In genomic region chr3:146465713-146466465, GRCh38 we compare ENCODE assay signal across 24 cellular contexts. TPM values are rescaled to one million over a fixed set of nuclear protein-coding genes. Genes with fewer than 3 reads are reported as not detected.
"Had no signal": no experiment of that assay in that cellular context is flagged by ENCODE, and none has a peak within 500 bp of the region (broad histone marks: within the 10 kb centered on the region; RNA-seq: fewer than 3 reads in every experiment).

No MANE protein-coding gene starts in this region.

- H3K4me3 ChIP-seq: ascending aorta, cardiac muscle cell, dorsolateral prefrontal cortex, hepatocyte, left ventricle myocardium inferior, tibial nerve had no signal

- H3K4me2 ChIP-seq: hepatocyte had no signal

- H3K9me3 Mint-ChIP-seq: activated T-helper 1 cell treated with anti-CD3 and anti-CD28 coated beads, Interleukin-12 subunit alpha, Interleukin-12 subunit beta, Interleukin-2, Interleukin-4 antibody, amounts not matched to agents 30 ng/mL and 10 ng/mL and 1 ng/mL, durations not matched to agents 14 hours and 24 hours and 36 hours; memory B cell; natural killer cell treated with Interleukin-12 subunit alpha and Interleukin-12 subunit beta and Interleukin-15 and Interleukin-18, amount 100 ng/mL, for 72 hours; stimulated activated naive B cell treated with anti-CD40 and anti-IgM and Interleukin-4, amounts not matched to agents 10 μg/mL and 1 μg/mL and 100 μg/mL, for 72 hours; T-helper 2 cell treated with Interferon-gamma antibody and Interleukin-4, amounts not matched to agents 5 μg/mL and 100 μg/mL, for 36 hours had no signal

- H3K27me3 Mint-ChIP-seq: activated CD4-positive, alpha-beta T cell treated with anti-CD3 and anti-CD28 coated beads, Interleukin-2, amount 10 ng/mL, durations not matched to agents 24 days and 14 days; activated naive CD8-positive, alpha-beta T cell treated with anti-CD3 and anti-CD28 coated beads, Interleukin-2, amount 10 ng/mL, durations not matched to agents 7 days and 5 days; stimulated activated naive B cell treated with anti-CD40 and anti-IgM and Interleukin-4, amounts not matched to agents 10 μg/mL and 1 μg/mL and 100 μg/mL, for 72 hours had no signal

- H3K4me3 Mint-ChIP-seq: activated CD4-positive, alpha-beta T cell treated with anti-CD3 and anti-CD28 coated beads, Interleukin-2, amount 10 ng/mL, durations not matched to agents 24 days and 14 days; activated naive CD8-positive, alpha-beta T cell treated with anti-CD3 and anti-CD28 coated beads, Interleukin-2, amount 10 ng/mL, durations not matched to agents 7 days and 5 days; activated T-helper 1 cell treated with anti-CD3 and anti-CD28 coated beads, Interleukin-12 subunit alpha, Interleukin-12 subunit beta, Interleukin-2, Interleukin-4 antibody, amounts not matched to agents 30 ng/mL and 10 ng/mL and 1 ng/mL, durations not matched to agents 14 hours and 24 hours and 36 hours; endodermal cell; memory B cell; natural killer cell treated with Interleukin-12 subunit alpha and Interleukin-12 subunit beta and Interleukin-15 and Interleukin-18, amount 100 ng/mL, for 72 hours; stimulated activated naive B cell treated with anti-CD40 and anti-IgM and Interleukin-4, amounts not matched to agents 10 μg/mL and 1 μg/mL and 100 μg/mL, for 72 hours; T-helper 2 cell treated with Interferon-gamma antibody and Interleukin-4, amounts not matched to agents 5 μg/mL and 100 μg/mL, for 36 hours had no signal

- H3K4me1 ChIP-seq: ascending aorta had no signal

- ATAC-seq: natural killer cell treated with Interleukin-12 subunit alpha and Interleukin-12 subunit beta and Interleukin-15 and Interleukin-18, amount 100 ng/mL, for 72 hours; stimulated activated naive B cell treated with anti-CD40 and anti-IgM and Interleukin-4, amounts not matched to agents 10 μg/mL and 1 μg/mL and 100 μg/mL, for 72 hours had no signal

- H3K27me3 ChIP-seq: ascending aorta, cardiac muscle cell, hepatocyte, tibial nerve had no signal

- H3K4me1 Mint-ChIP-seq: endodermal cell had no signal

- H3K9me3 ChIP-seq: ascending aorta, left ventricle myocardium inferior, tibial nerve had no signal

- H3K27ac Mint-ChIP-seq: activated CD4-positive, alpha-beta T cell treated with anti-CD3 and anti-CD28 coated beads, Interleukin-2, amount 10 ng/mL, durations not matched to agents 24 days and 14 days; activated naive CD8-positive, alpha-beta T cell treated with anti-CD3 and anti-CD28 coated beads, Interleukin-2, amount 10 ng/mL, durations not matched to agents 7 days and 5 days; activated T-helper 1 cell treated with anti-CD3 and anti-CD28 coated beads, Interleukin-12 subunit alpha, Interleukin-12 subunit beta, Interleukin-2, Interleukin-4 antibody, amounts not matched to agents 30 ng/mL and 10 ng/mL and 1 ng/mL, durations not matched to agents 14 hours and 24 hours and 36 hours; endodermal cell; memory B cell; natural killer cell treated with Interleukin-12 subunit alpha and Interleukin-12 subunit beta and Interleukin-15 and Interleukin-18, amount 100 ng/mL, for 72 hours; stimulated activated naive B cell treated with anti-CD40 and anti-IgM and Interleukin-4, amounts not matched to agents 10 μg/mL and 1 μg/mL and 100 μg/mL, for 72 hours; T-helper 2 cell treated with Interferon-gamma antibody and Interleukin-4, amounts not matched to agents 5 μg/mL and 100 μg/mL, for 36 hours had no signal

- DNase-seq: activated CD4-positive, alpha-beta T cell treated with anti-CD3 and anti-CD28 coated beads, Interleukin-2, amount 10 ng/mL, durations not matched to agents 24 days and 14 days; activated CD4-positive, CD25-positive, alpha-beta regulatory T cell; activated naive CD8-positive, alpha-beta T cell treated with anti-CD3 and anti-CD28 coated beads, Interleukin-2, amount 10 ng/mL, durations not matched to agents 7 days and 5 days; dorsolateral prefrontal cortex; endodermal cell; left ventricle myocardium inferior; nucleus accumbens; posterior cingulate gyrus; stimulated activated CD4-positive, alpha-beta T cell treated with anti-CD3 and anti-CD28 coated beads, Interleukin-15, amount 100 ng/mL, for 24 hours; stimulated activated CD4-positive, alpha-beta T cell treated with anti-CD3 and anti-CD28 coated beads, Interleukin-4, amount 100 ng/mL, for 1 hour; stimulated activated naive B cell treated with anti-CD40 and anti-IgM and Interleukin-4, amounts not matched to agents 10 μg/mL and 1 μg/mL and 100 μg/mL, for 72 hours had no signal

- H3K36me3 ChIP-seq: ascending aorta, cardiac muscle cell, left ventricle myocardium inferior, tibial nerve had no signal

- H3K79me2 ChIP-seq: hepatocyte had no signal

- H3K27ac ChIP-seq: ascending aorta, cardiac muscle cell, dorsolateral prefrontal cortex, hepatocyte, left ventricle myocardium inferior had no signal

- H3K36me3 Mint-ChIP-seq: activated naive CD8-positive, alpha-beta T cell treated with anti-CD3 and anti-CD28 coated beads, Interleukin-2, amount 10 ng/mL, durations not matched to agents 7 days and 5 days; memory B cell; natural killer cell treated with Interleukin-12 subunit alpha and Interleukin-12 subunit beta and Interleukin-15 and Interleukin-18, amount 100 ng/mL, for 72 hours; stimulated activated naive B cell treated with anti-CD40 and anti-IgM and Interleukin-4, amounts not matched to agents 10 μg/mL and 1 μg/mL and 100 μg/mL, for 72 hours had no signal

RNA-seq across cellular contexts. Expression of gene PLSCR2, which starts 3.5 kb away (rescaled TPM):
- total RNA-seq: activated CD4-positive, alpha-beta T cell treated with anti-CD3 and anti-CD28 coated beads, Interleukin-2, amount 10 ng/mL, durations not matched to agents 24 days and 14 days; activated CD8-positive, alpha-beta memory T cell treated with anti-CD3 and anti-CD28 coated beads for 36 hours; activated naive CD8-positive, alpha-beta T cell treated with anti-CD3 and anti-CD28 coated beads, Interleukin-2, amount 10 ng/mL, durations not matched to agents 7 days and 5 days; activated T-helper 1 cell treated with anti-CD3 and anti-CD28 coated beads, Interleukin-12 subunit alpha, Interleukin-12 subunit beta, Interleukin-2, Interleukin-4 antibody, amounts not matched to agents 30 ng/mL and 10 ng/mL and 1 ng/mL, durations not matched to agents 14 hours and 24 hours and 36 hours; ascending aorta; cardiac muscle cell; epithelial cell of proximal tubule; glomerular endothelial cell; hepatocyte; kidney epithelial cell; left ventricle myocardium inferior; natural killer cell treated with Interleukin-12 subunit alpha and Interleukin-12 subunit beta and Interleukin-15 and Interleukin-18, amount 100 ng/mL, for 72 hours; skeletal muscle tissue; tibial nerve had no signal
- polyA plus RNA-seq: cardiac muscle cell, hepatocyte had no signal
